ENCODE assay signal across 8 cellular contexts in the genomic region with DNA sequence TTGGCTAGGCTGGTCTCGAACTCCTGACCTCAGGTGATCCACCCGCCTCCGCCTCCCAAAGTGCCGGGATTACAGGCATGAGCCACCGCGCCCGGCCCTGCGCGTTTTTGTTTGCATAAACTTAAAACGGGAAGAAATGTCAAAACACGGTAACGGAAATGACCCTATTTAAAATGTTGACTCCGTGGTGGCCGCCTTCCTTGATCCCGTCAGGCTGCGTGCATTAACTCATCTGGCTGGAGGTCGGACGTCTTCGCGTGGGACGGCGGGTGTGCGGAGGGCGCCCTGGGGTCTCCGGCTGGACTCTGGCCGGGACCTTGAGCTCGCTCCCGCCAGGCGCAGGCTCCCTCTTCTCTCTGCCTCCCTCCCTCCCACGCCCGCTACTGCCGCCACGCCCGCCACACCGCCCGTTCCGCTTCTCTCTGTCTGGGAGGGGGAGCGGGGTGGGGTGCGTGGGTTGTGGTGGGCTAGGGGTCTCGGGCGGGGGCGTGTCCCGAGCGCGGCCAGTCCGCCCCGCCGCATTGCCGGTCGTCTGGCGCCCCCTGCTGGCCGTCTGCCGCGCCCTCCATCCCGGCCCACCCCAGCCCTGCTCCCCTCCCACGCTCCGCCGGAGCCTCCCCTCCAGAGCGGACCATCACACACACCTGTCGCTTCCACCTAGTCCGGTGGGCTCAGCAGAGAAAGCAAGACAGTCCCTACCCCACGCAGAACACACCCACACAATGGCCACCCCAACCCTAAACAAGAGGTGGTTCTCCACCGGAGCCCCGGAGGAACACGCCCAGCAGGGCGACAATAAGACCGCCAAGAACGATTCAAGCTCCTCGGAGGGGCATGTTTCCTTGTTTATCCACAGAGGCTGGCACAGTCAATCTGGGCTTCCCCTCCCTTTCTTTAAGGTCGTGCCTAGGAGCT. TPM values are rescaled to one million over a fixed set of nuclear protein-coding genes. Genes with fewer than 3 reads are reported as not detected.
DNase-seq lines count a peak whose midpoint lies in the region; ATAC-seq, FAIRE-seq and TF ChIP-seq lines count a peak whose summit lies in the region.

No MANE protein-coding gene starts in this region.

- ATAC-seq in GM18498 (IDR thresholded peaks at IDR 0.05; ENCODE audit: unreplicated experiment), result peak; percentile 63
- peak; percentile 95 for ATAC-seq in GM12878

- TF ChIP-seq CTCF in 22Rv1 (IDR thresholded peaks at IDR 0.05), result peak; percentile 88
- peak; percentile 71 to 88 (median 82) for TF ChIP-seq CTCF in GM12878 (IDR thresholded peaks at IDR 0.05 in 2 of 3, conservative IDR thresholded peaks at IDR 0.05 in 1 of 3; ENCODE audit: control insufficient read depth in 2 of 3, extremely low read depth in 1 of 3, insufficient read depth in 1 of 3, low read depth in 3 of 3, low read length in 3 of 3)

- H3K79me2 ChIP-seq in GM12878 (ENCODE audit: control insufficient read depth, insufficient read depth, low read length), result no peaks in the 10 kb centered on the region

- H3K9me3 ChIP-seq in GM12878 (replicated peaks; ENCODE audit: control insufficient read depth, insufficient read depth, low read length) (no peaks in the 10 kb centered on the region; the same call in 2 of the 3 replicates), iPS-15b (ENCODE audit: control insufficient read depth, insufficient read depth, low read length) (no peaks in the 10 kb centered on the region), skeletal muscle satellite cell (replicated peaks; ENCODE audit: low read length) (no peaks in the 10 kb centered on the region)

- WGBS in GM12878 (ENCODE audit: insufficient coverage, insufficient replicate concordance, low lambda C conversion rate, missing lambda C conversion rate), result 4% methylated on average over 38 of the region's 70 CpGs

- BruUV-seq in GM12878 (replicated peaks; lab: Mats Ljungman, UMichigan), result no TSS peak

- in situ Hi-C loops in GM12878 (cut with MboI), result loop anchor here (5.0 to 10.0 kb wide), 2 partner anchors 334 to 671 kb away; no protein-coding TSS in a partner anchor

- H3K4me2 ChIP-seq in GM12878 (ENCODE audit: control insufficient read depth, insufficient read depth), result peak overlapping the region; percentile 94
- peak overlapping the region; percentile 97 for H3K4me2 ChIP-seq in skeletal muscle satellite cell (ENCODE audit: low read length)

- no peak for TF ChIP-seq EP300 in GM12878 (IDR thresholded peaks at IDR 0.05; ENCODE audit: borderline replicate concordance in 1 of 2, control insufficient read depth in 1 of 2, low read depth in 2 of 2, low read length in 2 of 2)

- POLR2A ChIA-PET in GM12878 (lab: Charles Lee), result no interaction called here

- TF ChIP-seq POLR2A in GM12878 (IDR thresholded peaks at IDR 0.05; ENCODE audit: low read depth, low read length), result no peak; the same call in none of the 2 replicates

- H3K4me3 ChIP-seq in GM12878 (peak overlapping the region; percentile 85), iPS-15b (ENCODE audit: low read depth, low read length) (peak overlapping the region; percentile 74), skeletal muscle satellite cell (ENCODE audit: low read length) (peak overlapping the region; percentile 81)

- peaks cover 5% of the 10 kb centered on the region for H3K4me1 ChIP-seq in GM12878 (ENCODE audit: control insufficient read depth, insufficient read depth, low read length)
- H3K4me1 ChIP-seq in iPS-15b (ENCODE audit: control insufficient read depth, insufficient read depth, low read length), result no peaks in the 10 kb centered on the region
- H3K4me1 ChIP-seq in skeletal muscle satellite cell (ENCODE audit: control insufficient read depth, insufficient read depth, low read length), result peaks cover 5% of the 10 kb centered on the region

- H3K9ac ChIP-seq in GM12878 (ENCODE audit: control insufficient read depth, insufficient read depth, low read length) (peak overlapping the region; percentile 24), iPS-15b (ENCODE audit: low read depth, low read length) (no peak overlapping the region), skeletal muscle satellite cell (ENCODE audit: low read depth, low read length) (peak overlapping the region; percentile 68)

- SMC1A ChIA-PET in GM12878 (lab: Charles Lee; ENCODE audit: uncharacterized antibody, unreplicated experiment), result interaction anchor here (0.7 to 3.6 kb wide), 7 partner anchors 9 to 336 kb away, joined by 3 to 20 read pairs (median 6); no protein-coding TSS in a partner anchor

- TF ChIP-seq RAD21 in GM12878 (IDR thresholded peaks at IDR 0.05; ENCODE audit: insufficient read depth, low read depth, low read length), result peak; percentile 70

- CTCF ChIA-PET in GM12878 (lab: Yijun Ruan, JAX), result interaction anchor here (0.6 to 3.9 kb wide), 34 partner anchors 11 to 724 kb away, joined by 3 to 67 read pairs (median 4); a partner anchor contains a TSS

- H4K20me1 ChIP-seq in GM12878 (ENCODE audit: control insufficient read depth, insufficient read depth), result no peaks in the 10 kb centered on the region

- H3K27me3 ChIP-seq in GM12878 (replicated peaks in 1 of 2; ENCODE audit: control insufficient read depth in 2 of 2, insufficient read depth in 2 of 2, low read length in 1 of 2) (no peaks in the 10 kb centered on the region; a peak in 1 of 4 replicates), iPS-15b (ENCODE audit: control insufficient read depth, insufficient read depth, low read length) (peaks cover 5% of the 10 kb centered on the region), skeletal muscle satellite cell (ENCODE audit: control insufficient read depth, insufficient read depth, low read length) (peaks cover 30% of the 10 kb centered on the region)

- H2AFZ ChIP-seq in GM12878 (ENCODE audit: control insufficient read depth, low read depth, low read length), result peak overlapping the region; percentile 96

- intact Hi-C loops in GM12878 (cut with micrococcal nuclease; ENCODE audit: unreplicated experiment), result loop anchor here (1.0 to 10.0 kb wide), 4 partner anchors 173 to 671 kb away; a partner anchor contains a TSS

- no peaks in the 10 kb centered on the region for H3K36me3 ChIP-seq in GM12878 (ENCODE audit: control insufficient read depth in 2 of 2, insufficient read depth in 2 of 2, low read length in 1 of 2)
- no peaks in the 10 kb centered on the region for H3K36me3 ChIP-seq in iPS-15b (ENCODE audit: control insufficient read depth, insufficient read depth, low read length)
- no peaks in the 10 kb centered on the region for H3K36me3 ChIP-seq in skeletal muscle satellite cell (ENCODE audit: insufficient read depth, low read length)

- no peak for FAIRE-seq in GM12878 (lab: Jason Lieb, UNC)

- H3K27ac ChIP-seq in 22Rv1 (no peak overlapping the region), GM12878 (ENCODE audit: control insufficient read depth, insufficient read depth) (peak overlapping the region; percentile 30; the same call in 1 of the 2 replicates)

- RAD21 ChIA-PET in GM12878 (lab: Charles Lee; ENCODE audit: unreplicated experiment), result interaction anchor here (0.7 to 2.6 kb wide), 14 partner anchors 35 to 685 kb away, joined by 3 to 34 read pairs (median 4); a partner anchor contains a TSS

- DNase-seq in HuH-7.5 (ENCODE audit: low spot score) (peak; percentile 75), T-helper 9 cell (peak; percentile 82), GM12878 (ENCODE audit: low read depth, low spot score) (peak; percentile 4), NCI-H1092 (lab: John Stamatoyannopoulos, UW) (no peak)

RNA-seq across cellular contexts. Expression of a gene that starts 1.2 kb away (rescaled TPM):
- total RNA-seq in GM12878 (2013; cell fraction: nucleolus; rRNA removed), result not detected in 2 replicates
- total RNA-seq in GM12878 (2014; rRNA removed), result 0.23 TPM in 1 of 2 replicates, not detected in the other
- total RNA-seq in GM12878 (2014; rRNA removed; fragmentation: Illumina TruSeq; extraction: Trizol), result not detected in 2 replicates
- not detected in 2 replicates for total RNA-seq in GM12878 (2021)
- polyA plus RNA-seq in GM12878 (2011; ENCODE audit: low read depth), result not detected
- polyA plus RNA-seq in GM12878 (2011; rRNA removed), result 0.07 TPM in 2 replicates
- polyA plus RNA-seq in GM12878 (2011; cell fraction: cytosol; rRNA removed), result 0.04 and 0.23 TPM in 2 replicates
- 0.34 TPM in 1 of 2 replicates, not detected in the other for polyA plus RNA-seq in GM12878 (2011; cell fraction: nucleus; rRNA removed)
- polyA plus RNA-seq in GM12878 (2012), result 0.15 TPM in 1 of 2 replicates, not detected in the other
- polyA plus RNA-seq in GM12878 (2014; fragmentation: Illumina TruSeq; extraction: Trizol), result 0.06 TPM in 1 of 2 replicates, not detected in the other
- not detected for polyA plus RNA-seq in GM12878 (2014; fragmentation: Nextera tagmentation; extraction: Ambion mirVana)
- not detected in 2 replicates for polyA plus RNA-seq in GM12878 (2014; rRNA removed)
- not detected for polyA plus RNA-seq in GM12878 (2016; fragmentation: Nextera tagmentation; extraction: Ambion mirVana)
- not detected in 2 replicates for polyA minus RNA-seq in GM12878 (2011; rRNA and poly(A)+ RNA removed)
- not detected in 2 replicates for polyA minus RNA-seq in GM12878 (2011; cell fraction: cytosol; rRNA and poly(A)+ RNA removed)
- polyA minus RNA-seq in GM12878 (2011; cell fraction: nucleus; rRNA and poly(A)+ RNA removed), result not detected in 2 replicates
- total RNA-seq in skeletal muscle satellite cell (2012; rRNA removed), result not detected in 2 replicates

RNA-seq across cellular contexts. Expression of a gene that starts 12.5 kb away (rescaled TPM):
- not detected in 2 replicates for total RNA-seq in GM12878 (2013; cell fraction: nucleolus; rRNA removed)
- total RNA-seq in GM12878 (2014; rRNA removed) (not detected in 2 replicates), GM12878 (2014; rRNA removed; fragmentation: Illumina TruSeq; extraction: Trizol) (not detected in 2 replicates), GM12878 (2021) (not detected in 2 replicates)
- polyA plus RNA-seq in GM12878 (2011; ENCODE audit: low read depth), result not detected
- polyA plus RNA-seq in GM12878 (2011; rRNA removed) (0.07 and 0.23 TPM in 2 replicates), GM12878 (2014; fragmentation: Illumina TruSeq; extraction: Trizol) (0.18 TPM in 1 of 2 replicates, not detected in the other), GM12878 (2014; fragmentation: Nextera tagmentation; extraction: Ambion mirVana) (not detected), GM12878 (2014; rRNA removed) (not detected in 2 replicates), GM12878 (2016; fragmentation: Nextera tagmentation; extraction: Ambion mirVana) (not detected)
- polyA plus RNA-seq in GM12878 (2011; cell fraction: cytosol; rRNA removed), result not detected in 2 replicates
- 0.16 and 0.22 TPM in 2 replicates for polyA plus RNA-seq in GM12878 (2011; cell fraction: nucleus; rRNA removed)
- polyA plus RNA-seq in GM12878 (2012), result not detected in 2 replicates
- polyA minus RNA-seq in GM12878 (2011; rRNA and poly(A)+ RNA removed), result not detected in 2 replicates
- polyA minus RNA-seq in GM12878 (2011; cell fraction: cytosol; rRNA and poly(A)+ RNA removed), result not detected in 2 replicates
- not detected in 2 replicates for polyA minus RNA-seq in GM12878 (2011; cell fraction: nucleus; rRNA and poly(A)+ RNA removed)
- total RNA-seq in skeletal muscle satellite cell (2012; rRNA removed), result not detected in 2 replicates

RNA-seq across cellular contexts. Expression of a gene that starts 53.3 kb away (rescaled TPM):
- total RNA-seq in GM12878 (2013; cell fraction: nucleolus; rRNA removed), result 51.1 and 52.2 TPM in 2 replicates
- total RNA-seq in GM12878 (2014; rRNA removed), result 1.5 and 1.8 TPM in 2 replicates
- 1.3 and 1.4 TPM in 2 replicates for total RNA-seq in GM12878 (2014; rRNA removed; fragmentation: Illumina TruSeq; extraction: Trizol)
- 2.8 and 3.1 TPM in 2 replicates for total RNA-seq in GM12878 (2021)
- polyA plus RNA-seq in GM12878 (2011; ENCODE audit: low read depth), result 1.3 TPM
- polyA plus RNA-seq in GM12878 (2011; rRNA removed), result 0.76 and 1.2 TPM in 2 replicates
- 1.1 and 1.5 TPM in 2 replicates for polyA plus RNA-seq in GM12878 (2011; cell fraction: cytosol; rRNA removed)
- 8.7 and 9.7 TPM in 2 replicates for polyA plus RNA-seq in GM12878 (2011; cell fraction: nucleus; rRNA removed)
- 2.2 and 2.5 TPM in 2 replicates for polyA plus RNA-seq in GM12878 (2012)
- polyA plus RNA-seq in GM12878 (2014; fragmentation: Illumina TruSeq; extraction: Trizol), result 0.33 and 0.94 TPM in 2 replicates
- polyA plus RNA-seq in GM12878 (2014; fragmentation: Nextera tagmentation; extraction: Ambion mirVana), result under 1 TPM; 0.39 to 0.49 TPM
- polyA plus RNA-seq in GM12878 (2014; rRNA removed), result 1.9 and 2.5 TPM in 2 replicates
- under 1 TPM; 0.40 to 0.67 TPM for polyA plus RNA-seq in GM12878 (2016; fragmentation: Nextera tagmentation; extraction: Ambion mirVana)
- 2.9 and 6.6 TPM in 2 replicates for polyA minus RNA-seq in GM12878 (2011; rRNA and poly(A)+ RNA removed)
- polyA minus RNA-seq in GM12878 (2011; cell fraction: cytosol; rRNA and poly(A)+ RNA removed), result 0.83 TPM in 1 of 2 replicates, not detected in the other
- polyA minus RNA-seq in GM12878 (2011; cell fraction: nucleus; rRNA and poly(A)+ RNA removed), result 5.7 and 12.0 TPM in 2 replicates
- total RNA-seq in skeletal muscle satellite cell (2012; rRNA removed), result not detected in 2 replicates
